12 cellular contexts compared by ENCODE assay signal in the genomic region with DNA sequence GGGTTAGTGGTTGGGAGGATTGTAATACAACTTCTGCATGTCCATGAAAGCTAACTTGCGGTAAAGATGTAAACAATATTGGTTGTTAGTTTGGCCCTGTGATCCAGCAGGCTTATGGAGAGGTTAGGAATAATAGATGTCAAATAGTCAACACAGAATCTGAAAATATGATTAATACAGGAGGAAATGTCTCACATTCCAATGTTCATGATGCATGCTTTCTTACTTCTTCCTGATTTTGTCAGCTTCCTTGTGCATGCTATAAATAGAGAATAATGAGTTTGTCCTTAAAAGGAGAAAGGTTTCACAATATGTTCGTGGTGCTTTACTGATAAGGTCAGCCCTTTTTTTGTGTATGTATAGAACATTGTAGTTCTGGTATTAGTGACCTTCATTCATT.
DNase-seq lines count a peak whose midpoint lies in the region; ATAC-seq, FAIRE-seq and TF ChIP-seq lines count a peak whose summit lies in the region.
"Had no signal": no experiment of that assay in that cellular context is flagged by ENCODE, and none has a peak within 500 bp of the region (broad histone marks: within the 10 kb centered on the region; RNA-seq: fewer than 3 reads in every experiment).

No MANE protein-coding gene starts in this region.

- POLR2A ChIA-PET in endothelial cell of umbilical vein (lab: Charles Lee), result interaction anchor here (1.3 kb wide), 1 partner anchor 10 kb away, joined by 9 read pairs; no protein-coding TSS in a partner anchor
- POLR2A ChIA-PET in activated CD4-positive, alpha-beta memory T cell treated with anti-CD3 and anti-CD28 coated beads for 36 hours (lab: Charles Lee), result no interaction called here

- FAIRE-seq in endothelial cell of umbilical vein (lab: Jason Lieb, UNC), result peak; percentile 93

- H3K36me3 ChIP-seq in endothelial cell of umbilical vein (ENCODE audit: control insufficient read depth in 2 of 2, extremely low read depth in 1 of 2, insufficient read depth in 2 of 2, low read length in 2 of 2) (no peaks in the 10 kb centered on the region), psoas muscle (ENCODE audit: insufficient read depth in 1 of 2, low read depth in 1 of 2) (no peaks in the 10 kb centered on the region)

- dilution Hi-C loops in endothelial cell of umbilical vein (cut with MboI; ENCODE audit: extremely low pct_ligation_motif_present, low sequenced_read_pairs), result no loop called here

- DNase-seq in GM03348 (ENCODE audit: low spot score) (peak; percentile 43), OCI-M1 (lab: John Stamatoyannopoulos, UW) (peak; percentile 79), endothelial cell of umbilical vein (ENCODE audit: low read depth, low spot score) (peak; percentile 95), psoas muscle (no peak), NCI-H2029 (lab: John Stamatoyannopoulos, UW) (no peak)
- no peak for DNase-seq in activated CD8-positive, alpha-beta memory T cell treated with anti-CD3 and anti-CD28 coated beads, Interleukin-2, amount 50 U/mL, for 4 hours
- no peak for DNase-seq in activated T-cell treated with anti-CD3 and anti-CD28 coated beads, Interleukin-2, amount 50 U/mL, for 1 hour
- no peak for DNase-seq in activated CD4-positive, alpha-beta memory T cell treated with anti-CD3 and anti-CD28 coated beads for 36 hours
- DNase-seq: activated CD8-positive, alpha-beta T cell treated with anti-CD3 and anti-CD28 coated beads for 36 hours; DMS79 treated with DMSO at 0.1 percent for 48 hours; NCI-H446 treated with DMSO at 0.1 percent for 48 hours had no signal

- 20 to 28% (median 24%) methylated on average over 2 of the region's 2 CpGs for WGBS in psoas muscle, 3 donors

- H3K4me1 ChIP-seq in endothelial cell of umbilical vein (ENCODE audit: control insufficient read depth, extremely low read depth, insufficient read depth, low read length) (peaks cover 33% of the 10 kb centered on the region), psoas muscle (no peaks in the 10 kb centered on the region)

- H3K9me3 ChIP-seq in endothelial cell of umbilical vein (replicated peaks; ENCODE audit: control insufficient read depth, insufficient read depth, low read length) (no peaks in the 10 kb centered on the region), psoas muscle (no peaks in the 10 kb centered on the region)

- peak; percentile 44 for TF ChIP-seq POLR2A in endothelial cell of umbilical vein (IDR thresholded peaks at IDR 0.05; ENCODE audit: low read depth, low read length)

- no peak overlapping the region for H3K4me3 Mint-ChIP-seq in activated CD4-positive, alpha-beta memory T cell treated with anti-CD3 and anti-CD28 coated beads for 36 hours
- H3K4me3 Mint-ChIP-seq: activated CD8-positive, alpha-beta T cell treated with anti-CD3 and anti-CD28 coated beads for 36 hours had no signal

- H3K79me2 ChIP-seq in endothelial cell of umbilical vein (ENCODE audit: control insufficient read depth, insufficient read depth, low read length), result no peaks in the 10 kb centered on the region

- peak overlapping the region; percentile 9 for H2AFZ ChIP-seq in endothelial cell of umbilical vein (ENCODE audit: low read depth, low read length)

- no peak overlapping the region for H3K27ac Mint-ChIP-seq in activated CD4-positive, alpha-beta memory T cell treated with anti-CD3 and anti-CD28 coated beads for 36 hours
- H3K27ac Mint-ChIP-seq: activated CD8-positive, alpha-beta T cell treated with anti-CD3 and anti-CD28 coated beads for 36 hours had no signal

- H3K9me1 ChIP-seq in endothelial cell of umbilical vein (replicated peaks; ENCODE audit: control insufficient read depth, extremely low read depth, insufficient read depth, low read length), result no peaks in the 10 kb centered on the region

- H3K9ac ChIP-seq in endothelial cell of umbilical vein (replicated peaks; ENCODE audit: extremely low read depth, insufficient read depth, low read length), result peak overlapping the region; percentile 79
- H3K9ac ChIP-seq: KMS-11 had no signal

- no peaks in the 10 kb centered on the region for H3K9me3 Mint-ChIP-seq in activated CD4-positive, alpha-beta memory T cell treated with anti-CD3 and anti-CD28 coated beads for 36 hours
- H3K9me3 Mint-ChIP-seq: activated CD8-positive, alpha-beta T cell treated with anti-CD3 and anti-CD28 coated beads for 36 hours had no signal

- no peaks in the 10 kb centered on the region for H3K4me1 Mint-ChIP-seq in activated CD4-positive, alpha-beta memory T cell treated with anti-CD3 and anti-CD28 coated beads for 36 hours (ENCODE audit: low read depth)

- no peaks in the 10 kb centered on the region for H3K27me3 ChIP-seq in endothelial cell of umbilical vein (ENCODE audit: control insufficient read depth in 2 of 2, insufficient read depth in 2 of 2, low read length in 2 of 2)
- no peaks in the 10 kb centered on the region for H3K27me3 ChIP-seq in psoas muscle (ENCODE audit: insufficient read depth in 3 of 3, low read length in 2 of 3)

- peak overlapping the region; percentile 59 for H3K4me2 ChIP-seq in endothelial cell of umbilical vein (ENCODE audit: insufficient read depth, low read length)
- H3K4me2 ChIP-seq: KMS-11 had no signal

- no peak for ATAC-seq in psoas muscle
- ATAC-seq: activated CD8-positive, alpha-beta T cell treated with anti-CD3 and anti-CD28 coated beads for 36 hours had no signal

- CTCF ChIA-PET in endothelial cell of umbilical vein (lab: Charles Lee), result interaction anchor here (0.8 to 1.6 kb wide), 3 partner anchors 11 to 83 kb away, joined by 4 to 11 read pairs (median 5); no protein-coding TSS in a partner anchor
- CTCF ChIA-PET in activated CD4-positive, alpha-beta memory T cell treated with anti-CD3 and anti-CD28 coated beads for 36 hours (lab: Charles Lee), result no interaction called here

- no peak for TF ChIP-seq CTCF in endothelial cell of umbilical vein (IDR thresholded peaks at IDR 0.05; ENCODE audit: extremely low read depth in 1 of 2, insufficient read depth in 1 of 2, low read depth in 1 of 2, low read length in 2 of 2)
- no peak for TF ChIP-seq CTCF in psoas muscle (IDR thresholded peaks at IDR 0.05)

- H4K20me1 ChIP-seq in endothelial cell of umbilical vein (replicated peaks; ENCODE audit: control insufficient read depth, extremely low read depth, insufficient read depth, low read length), result no peaks in the 10 kb centered on the region

- H3K4me3 ChIP-seq in endothelial cell of umbilical vein (replicated peaks in 1 of 3; ENCODE audit: insufficient read depth in 1 of 3, low read depth in 1 of 3, low read length in 3 of 3) (peak overlapping the region in 1 of 3 experiments; percentile 4), psoas muscle (no peak overlapping the region)

- peak overlapping the region; percentile 99 for H3K27ac ChIP-seq in endothelial cell of umbilical vein (ENCODE audit: insufficient read depth, low read depth, low read length)
- peak overlapping the region; percentile 36 for H3K27ac ChIP-seq in psoas muscle
- H3K27ac ChIP-seq: KMS-11 had no signal

- intact Hi-C loops in endothelial cell of umbilical vein (cut with micrococcal nuclease), result loop anchor here (1.0 to 5.0 kb wide), 7 partner anchors 10 to 1336 kb away; a partner anchor contains a TSS
- intact Hi-C loops in psoas muscle (cut with DNase I), result no loop called here
- intact Hi-C loops in activated CD4-positive, alpha-beta memory T cell treated with anti-CD3 and anti-CD28 coated beads for 36 hours (cut with micrococcal nuclease), result no loop called here

- no peaks in the 10 kb centered on the region for H3K27me3 Mint-ChIP-seq in activated CD4-positive, alpha-beta memory T cell treated with anti-CD3 and anti-CD28 coated beads for 36 hours
- H3K27me3 Mint-ChIP-seq: activated CD8-positive, alpha-beta T cell treated with anti-CD3 and anti-CD28 coated beads for 36 hours had no signal

- BruUV-seq in endothelial cell of umbilical vein (replicated peaks; lab: Mats Ljungman, UMichigan), result no TSS peak

- no peaks in the 10 kb centered on the region for H3K36me3 Mint-ChIP-seq in activated CD4-positive, alpha-beta memory T cell treated with anti-CD3 and anti-CD28 coated beads for 36 hours

TF ChIP-seq in endothelial cell of umbilical vein, 7 proteins besides CTCF, POLR2A, EP300 and RAD21:
- TF ChIP-seq POLR2AphosphoS5 (IDR thresholded peaks at IDR 0.05; ENCODE audit: insufficient read depth, low read depth, low read length) (peak; percentile 87), MYC (IDR thresholded peaks at IDR 0.05; ENCODE audit: low read depth, low read length) (no peak), JUN (IDR thresholded peaks at IDR 0.05; ENCODE audit: borderline replicate concordance, insufficient read depth, insufficient read length, low read depth) (peak; percentile 97), EZH2 (IDR thresholded peaks at IDR 0.05; ENCODE audit: borderline replicate concordance, low read depth, low read length, severe bottlenecking) (no peak), FOS (IDR thresholded peaks at IDR 0.05; ENCODE audit: borderline replicate concordance, insufficient read depth, low read length) (peak; percentile 89), GATA2 (IDR thresholded peaks at IDR 0.05; ENCODE audit: insufficient read depth, insufficient read length, low read depth, low read length) (peak; percentile 64)
- TF ChIP-seq, protein P1, sequence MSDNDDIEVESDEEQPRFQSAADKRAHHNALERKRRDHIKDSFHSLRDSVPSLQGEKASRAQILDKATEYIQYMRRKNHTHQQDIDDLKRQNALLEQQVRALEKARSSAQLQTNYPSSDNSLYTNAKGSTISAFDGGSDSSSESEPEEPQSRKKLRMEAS (IDR thresholded peaks at IDR 0.05; ENCODE audit: insufficient read depth, insufficient read length), result no peak

Comparison
In these comparisons a context has a peak if more than half of its experiments do, and no peak if none do; other contexts are left out.
1. DNase-seq: peak in GM03348 (single experiment), OCI-M1 (single experiment) and endothelial cell of umbilical vein (single experiment); none in psoas muscle (0 of 2), activated CD8-positive, alpha-beta memory T cell treated with anti-CD3 and anti-CD28 coated beads, Interleukin-2, amount 50 U/mL, for 4 hours (single experiment), activated T-cell treated with anti-CD3 and anti-CD28 coated beads, Interleukin-2, amount 50 U/mL, for 1 hour (single experiment), activated CD4-positive, alpha-beta memory T cell treated with anti-CD3 and anti-CD28 coated beads for 36 hours (single experiment) and NCI-H2029 (single experiment).